In genomic region chr5:176413709-176414191, GRCh38 we compare ENCODE assay signal across 13 cellular contexts. TPM values are rescaled to one million over a fixed set of nuclear protein-coding genes. Genes with fewer than 3 reads are reported as not detected.
DNase-seq lines count a peak whose midpoint lies in the region; ATAC-seq and TF ChIP-seq lines count a peak whose summit lies in the region.
"Had no signal": no experiment of that assay in that cellular context is flagged by ENCODE, and none has a peak within 500 bp of the region (broad histone marks: within the 10 kb centered on the region; RNA-seq: fewer than 3 reads in every experiment).

No MANE protein-coding gene starts in this region.

- TF ChIP-seq CTCF in DND-41 (IDR thresholded peaks at IDR 0.05; ENCODE audit: borderline replicate concordance, extremely low read depth, low read length, poor library complexity, severe bottlenecking) (no peak), glutamatergic neuron (IDR thresholded peaks at IDR 0.05; ENCODE audit: partially characterized antibody, unreplicated experiment) (no peak)

- H3K4me1 ChIP-seq in DND-41 (ENCODE audit: insufficient read depth, low read length) (peaks cover 38% of the 10 kb centered on the region), adipocyte (ENCODE audit: control insufficient read depth, insufficient read depth, low read length) (peaks cover 55% of the 10 kb centered on the region), skeletal muscle satellite cell (ENCODE audit: control insufficient read depth, insufficient read depth, low read length) (peaks cover 57% of the 10 kb centered on the region)

- no peak overlapping the region for H2AFZ ChIP-seq in DND-41 (ENCODE audit: low read depth, low read length)

- H3K9me3 Mint-ChIP-seq in glutamatergic neuron (ENCODE audit: unreplicated experiment) = peaks cover 10% of the 10 kb centered on the region

- H3K4me2 ChIP-seq in DND-41 (ENCODE audit: insufficient read depth, low read length) (peak overlapping the region; percentile 96; the same call in 1 of the 2 replicates), skeletal muscle satellite cell (ENCODE audit: low read length) (peak overlapping the region; percentile 92)

- H3K9me3 ChIP-seq in DND-41 (ENCODE audit: insufficient read depth, low read length, severe bottlenecking) = no peaks in the 10 kb centered on the region
- H3K9me3 ChIP-seq in adipocyte (ENCODE audit: control insufficient read depth, low read length) = no peaks in the 10 kb centered on the region
- H3K9me3 ChIP-seq in skeletal muscle satellite cell (replicated peaks; ENCODE audit: low read length) = no peaks in the 10 kb centered on the region

- H3K4me3 Mint-ChIP-seq in glutamatergic neuron (ENCODE audit: unreplicated experiment) = peak overlapping the region; percentile 55

- H3K27me3 ChIP-seq in DND-41 (ENCODE audit: insufficient read depth, low read length, poor library complexity) (no peaks in the 10 kb centered on the region), adipocyte (replicated peaks; ENCODE audit: control insufficient read depth, insufficient read depth, low read length) (no peaks in the 10 kb centered on the region), skeletal muscle satellite cell (ENCODE audit: control insufficient read depth, insufficient read depth, low read length) (no peaks in the 10 kb centered on the region)

- H3K27me3 Mint-ChIP-seq in glutamatergic neuron (ENCODE audit: unreplicated experiment) = peaks cover 2% of the 10 kb centered on the region

- H3K4me3 ChIP-seq in DND-41 (ENCODE audit: low read depth in 1 of 2, low read length in 2 of 2) (no peak overlapping the region), adipocyte (ENCODE audit: low read length) (peak overlapping the region; percentile 40), skeletal muscle satellite cell (ENCODE audit: low read length) (peak overlapping the region; percentile 29)

- H3K9ac ChIP-seq in DND-41 (ENCODE audit: low read depth, low read length) = peak overlapping the region; percentile 8; the same call in 1 of the 2 replicates
- peak overlapping the region; percentile 53 for H3K9ac ChIP-seq in adipocyte (ENCODE audit: low read length)
- peak overlapping the region; percentile 31 for H3K9ac ChIP-seq in skeletal muscle satellite cell (ENCODE audit: low read depth, low read length)

- DNase-seq in DND-41 (no peak), adipocyte (ENCODE audit: low read depth) (no peak), glutamatergic neuron (no peak), LoVo (ENCODE audit: low spot score) (no peak)
- DNase-seq: activated CD4-positive, alpha-beta T cell treated with anti-CD3 and anti-CD28 coated beads, Interleukin-2, amount 50 U/mL, for 4 hours; activated effector memory CD4-positive, alpha-beta T cell treated with anti-CD3 and anti-CD28 coated beads, Interleukin-2, amount 50 U/mL, for 16 hours; central memory CD4-positive, alpha-beta T cell; kidney had no signal

- H4K20me1 ChIP-seq in DND-41 (ENCODE audit: insufficient read depth, low read length) = peaks cover 20% of the 10 kb centered on the region; the same call in 1 of the 2 replicates

- H3K27ac Mint-ChIP-seq in glutamatergic neuron (ENCODE audit: unreplicated experiment) = no peak overlapping the region

- H3K79me2 ChIP-seq in DND-41 (ENCODE audit: insufficient read depth, low read length) = peaks cover 44% of the 10 kb centered on the region

- peaks cover 17% of the 10 kb centered on the region for H3K4me1 Mint-ChIP-seq in glutamatergic neuron (ENCODE audit: low read depth, unreplicated experiment)

- H3K27ac ChIP-seq in DND-41 (ENCODE audit: low read length) = no peak overlapping the region
- H3K27ac ChIP-seq: C4-2B had no signal

- H3K36me3 ChIP-seq in DND-41 (ENCODE audit: insufficient read depth, low read length) (peaks cover 24% of the 10 kb centered on the region), adipocyte (ENCODE audit: control insufficient read depth, insufficient read depth, low read length, severe bottlenecking) (peaks cover 9% of the 10 kb centered on the region), skeletal muscle satellite cell (ENCODE audit: insufficient read depth, low read length) (peaks cover 5% of the 10 kb centered on the region)

- ATAC-seq in DND-41 (ENCODE audit: insufficient read depth, low read depth) (no peak), GM21723 (IDR thresholded peaks at IDR 0.05; ENCODE audit: unreplicated experiment) (no peak), GM19023 (IDR thresholded peaks at IDR 0.05; ENCODE audit: unreplicated experiment) (no peak), HG03045 (IDR thresholded peaks at IDR 0.05; ENCODE audit: unreplicated experiment) (no peak)

- H3K36me3 Mint-ChIP-seq in glutamatergic neuron (ENCODE audit: unreplicated experiment) = no peaks in the 10 kb centered on the region

RNA-seq across cellular contexts. Expression of gene CLTB, which starts 2.6 kb away (rescaled TPM):
- 83.8 TPM for total RNA-seq in glutamatergic neuron (ENCODE audit: unreplicated experiment)
- 85.7 and 112 TPM in 2 replicates for total RNA-seq in skeletal muscle satellite cell (2012; rRNA removed)

RNA-seq across cellular contexts. Expression of gene HIGD2A, which starts 25.2 kb away (rescaled TPM):
- 103 TPM for total RNA-seq in glutamatergic neuron (ENCODE audit: unreplicated experiment)
- 28.9 and 39.5 TPM in 2 replicates for total RNA-seq in skeletal muscle satellite cell (2012; rRNA removed)

RNA-seq across cellular contexts. Expression of gene NOP16, which starts 25.4 kb away (rescaled TPM):
- total RNA-seq in glutamatergic neuron (ENCODE audit: unreplicated experiment) = 18.6 TPM
- 26.1 and 40.6 TPM in 2 replicates for total RNA-seq in skeletal muscle satellite cell (2012; rRNA removed)

RNA-seq across cellular contexts. Expression of gene FAF2, which starts 34.4 kb away (rescaled TPM):
- total RNA-seq in glutamatergic neuron (ENCODE audit: unreplicated experiment) = 52.9 TPM
- 39.0 and 42.2 TPM in 2 replicates for total RNA-seq in skeletal muscle satellite cell (2012; rRNA removed)

RNA-seq across cellular contexts. Expression of gene ARL10, which starts 48.5 kb away (rescaled TPM):
- total RNA-seq in glutamatergic neuron (ENCODE audit: unreplicated experiment) = 34.7 TPM
- total RNA-seq in skeletal muscle satellite cell (2012; rRNA removed) = 8.9 and 11.8 TPM in 2 replicates

Comparison
In these comparisons a context has a peak if more than half of its experiments do, and no peak if none do; other contexts are left out.
1. H3K4me3 ChIP-seq: peak in adipocyte (single experiment) and skeletal muscle satellite cell (single experiment); none in DND-41 (0 of 2).
2. Peak in every context shown above with its lines, with median percentiles within 50 percentile points of each other: H3K9ac ChIP-seq.